In genomic region chr10:102975483-102976057, GRCh38 we compare ENCODE assay signal across 26 cellular contexts. TPM values are rescaled to one million over a fixed set of nuclear protein-coding genes. Genes with fewer than 3 reads are reported as not detected.
DNase-seq lines count a peak whose midpoint lies in the region; ATAC-seq, FAIRE-seq and TF ChIP-seq lines count a peak whose summit lies in the region.
"Had no signal": no experiment of that assay in that cellular context is flagged by ENCODE, and none has a peak within 500 bp of the region (broad histone marks: within the 10 kb centered on the region; RNA-seq: fewer than 3 reads in every experiment).

No MANE protein-coding gene starts in this region.

- no peaks in the 10 kb centered on the region for H3K27me3 ChIP-seq in neutrophil
- H3K27me3 ChIP-seq: heart right ventricle, neural progenitor cell, stomach had no signal

- no peak for TF ChIP-seq CTCF in A549 (IDR thresholded peaks at IDR 0.05)
- no peak for TF ChIP-seq CTCF in HFFc6 (IDR thresholded peaks at IDR 0.05)
- TF ChIP-seq CTCF in coronary artery (IDR thresholded peaks at IDR 0.05) = no peak
- TF ChIP-seq CTCF in neutrophil (IDR thresholded peaks at IDR 0.05) = no peak

- TF ChIP-seq RAD21 in A549 (conservative IDR thresholded peaks at IDR 0.05 in 1 of 2, IDR thresholded peaks at IDR 0.05 in 1 of 2) = no peak

- no peaks in the 10 kb centered on the region for H3K9me3 Mint-ChIP-seq in HFFc6
- H3K9me3 Mint-ChIP-seq: activated naive CD8-positive, alpha-beta T cell treated with anti-CD3 and anti-CD28 coated beads for 36 hours; brain; neural progenitor cell had no signal

- no peak for FAIRE-seq in A549 (lab: Jason Lieb, UNC)
- FAIRE-seq: A204.1, small intestine had no signal

- no peaks in the 10 kb centered on the region for H3K36me3 ChIP-seq in neutrophil
- H3K36me3 ChIP-seq: heart right ventricle, neural progenitor cell, prostate gland, stomach had no signal

- ATAC-seq in A549 = no peak
- no peak for ATAC-seq in GM21447 (IDR thresholded peaks at IDR 0.05; ENCODE audit: unreplicated experiment)
- ATAC-seq in GM21528 (IDR thresholded peaks at IDR 0.05; ENCODE audit: low FRiP score, unreplicated experiment) = no peak
- ATAC-seq: activated CD4-positive, alpha-beta T cell treated with anti-CD3 and anti-CD28 coated beads for 36 hours; heart right ventricle had no signal

- H3K4me3 Mint-ChIP-seq in HFFc6 = peak overlapping the region; percentile 65
- H3K4me3 Mint-ChIP-seq: activated CD4-positive, alpha-beta T cell treated with anti-CD3 and anti-CD28 coated beads for 36 hours; activated naive CD8-positive, alpha-beta T cell treated with anti-CD3 and anti-CD28 coated beads for 36 hours; brain; neural progenitor cell had no signal

- H3K4me2 ChIP-seq in A549 = peak overlapping the region; percentile 18; the same call in 2 of the 3 replicates
- H3K4me2 ChIP-seq: neural progenitor cell had no signal

- H3K4me1 ChIP-seq in A549 (peaks cover 13% of the 10 kb centered on the region; the same call in 2 of the 3 replicates), neutrophil (ENCODE audit: control insufficient read depth in 1 of 2, insufficient read depth in 1 of 2, low read depth in 1 of 2, low read length in 1 of 2) (peaks cover 23 to 42% of the 10 kb centered on the region in 2 experiments)
- H3K4me1 ChIP-seq: neural progenitor cell, prostate gland had no signal

- TF ChIP-seq POLR2A in A549 (IDR thresholded peaks at IDR 0.05; ENCODE audit: low read length) = no peak

- H3K27me3 Mint-ChIP-seq in HFFc6 (ENCODE audit: insufficient read depth) = peaks cover 2% of the 10 kb centered on the region; the same call in 1 of the 2 replicates
- H3K27me3 Mint-ChIP-seq: activated CD4-positive, alpha-beta T cell treated with anti-CD3 and anti-CD28 coated beads for 36 hours; activated naive CD8-positive, alpha-beta T cell treated with anti-CD3 and anti-CD28 coated beads for 36 hours; brain had no signal

- POLR2A ChIA-PET in A549 (lab: Yijun Ruan, JAX) = no interaction called here

- peak overlapping the region; percentile 32; the same call in 1 of the 2 replicates for H3K27ac Mint-ChIP-seq in HFFc6
- H3K27ac Mint-ChIP-seq: activated CD4-positive, alpha-beta T cell treated with anti-CD3 and anti-CD28 coated beads for 36 hours; activated naive CD8-positive, alpha-beta T cell treated with anti-CD3 and anti-CD28 coated beads for 36 hours; neural progenitor cell had no signal

- H3K36me3 Mint-ChIP-seq in HFFc6 (ENCODE audit: low read depth) = no peaks in the 10 kb centered on the region
- H3K36me3 Mint-ChIP-seq: activated naive CD8-positive, alpha-beta T cell treated with anti-CD3 and anti-CD28 coated beads for 36 hours; neural progenitor cell had no signal

- WGBS in A549 (ENCODE audit: missing lambda C conversion rate) = 62% methylated on average over 2 of the region's 2 CpGs

- TF ChIP-seq EP300 in A549 (IDR thresholded peaks at IDR 0.05) = no peak

- peaks cover 23% of the 10 kb centered on the region for H3K4me1 Mint-ChIP-seq in HFFc6 (ENCODE audit: low read depth)
- H3K4me1 Mint-ChIP-seq: activated CD4-positive, alpha-beta T cell treated with anti-CD3 and anti-CD28 coated beads for 36 hours; neural progenitor cell had no signal

- H3K9me3 ChIP-seq in A549 = no peaks in the 10 kb centered on the region
- no peaks in the 10 kb centered on the region for H3K9me3 ChIP-seq in neutrophil
- H3K9me3 ChIP-seq: heart right ventricle, prostate gland, stomach had no signal

- H3K4me3 ChIP-seq in A549 (no peak overlapping the region), coronary artery (peak overlapping the region; percentile 15), neutrophil (ENCODE audit: low read depth in 1 of 2, low read length in 1 of 2) (no peak overlapping the region)
- H3K4me3 ChIP-seq: heart right ventricle, neural progenitor cell, prostate gland, stomach had no signal

- CTCF ChIA-PET in A549 (lab: Yijun Ruan, JAX) = interaction anchor here (1.3 kb wide), 1 partner anchor 9 kb away, joined by 3 read pairs; no protein-coding TSS in a partner anchor

- no peak overlapping the region for H3K27ac ChIP-seq in A549
- peak overlapping the region; percentile 18 to 58 for H3K27ac ChIP-seq in coronary artery
- peak overlapping the region; percentile 16 for H3K27ac ChIP-seq in neutrophil
- H3K27ac ChIP-seq: heart right ventricle, neural progenitor cell, prostate gland, stomach had no signal

- DNase-seq in A549 (ENCODE audit: low read depth in 1 of 2, low spot score in 1 of 2) = no peak
- DNase-seq in HFFc6 = no peak
- DNase-seq in coronary artery (ENCODE audit: low spot score) = no peak
- DNase-seq in NCI-H1694 (lab: John Stamatoyannopoulos, UW) = no peak
- DNase-seq in NCI-H1105 treated with DMSO at 0.1 percent for 48 hours (lab: John Stamatoyannopoulos, UW) = no peak
- DNase-seq: activated CD4-positive, alpha-beta T cell treated with anti-CD3 and anti-CD28 coated beads for 36 hours; activated effector memory CD4-positive, alpha-beta T cell treated with Interleukin-2 at 50 U/mL for 16 hours; activated naive CD8-positive, alpha-beta T cell treated with anti-CD3 and anti-CD28 coated beads for 36 hours; activated T-cell treated with anti-CD3 and anti-CD28 coated beads for 4 hours; heart right ventricle; Karpas-422; kidney glomerular epithelial cell; NCI-H510A treated with DMSO at 0.1 percent for 48 hours; NK-92 treated with Interleukin-12 subunit alpha and Interleukin-12 subunit beta, amount 100 ng/mL, for 24 hours; SHP77; stimulated activated CD4-positive, alpha-beta T cell treated with anti-CD3 and anti-CD28 coated beads, Interleukin-1b, Interleukin-23, amount 100 ng/mL, for 48 hours; stimulated activated CD8-positive, alpha-beta memory T cell treated with anti-CD3 and anti-CD28 coated beads, Interleukin-4, amount 100 ng/mL, for 48 hours; stomach had no signal

TF ChIP-seq in A549, 52 proteins besides CTCF, POLR2A, EP300 and RAD21:
- TF ChIP-seq HOXB13 (CRISPR knock-in tag; IDR thresholded peaks at IDR 0.05; ENCODE audit: low read depth) (no peak), TP53 (CRISPR knock-in tag; IDR thresholded peaks at IDR 0.05) (no peak), MAFK (IDR thresholded peaks at IDR 0.05; ENCODE audit: partially characterized antibody) (peak; percentile 22)
TF ChIP-seq in A549: peak in this region for 1.

RNA-seq across cellular contexts. Expression of gene CNNM2, which starts 57.5 kb away (rescaled TPM):
- polyA plus RNA-seq in A549 (2011; rRNA removed) (6.4 TPM in 2 replicates), A549 (2017; fragmentation: RNase III; extraction: RNeasy Plus Mini Kit Qiagen cat#74134 plus additional on column Dnase treatment) (3.9 to 6.9 TPM (median 6.2 TPM) in 3 replicates)
- polyA plus RNA-seq in A549 (2012; cell fraction: cytosol; rRNA removed) = 5.2 and 7.0 TPM in 2 replicates
- polyA plus RNA-seq in A549 (2012; cell fraction: nucleus; rRNA removed) = 6.9 and 10.6 TPM in 2 replicates
- 6.4 and 7.4 TPM in 2 replicates for polyA minus RNA-seq in A549 (2011; rRNA and poly(A)+ RNA removed)
- total RNA-seq in HFFc6 (2021; fragmentation: NEBNext Ultra II Directional; extraction: Animal tissue kit (Norgen Biotek cat#: 25700)) = 1 to 10 TPM; 7.7 to 9.1 (median 8.1) TPM

Comparison
In these comparisons a context has a peak if more than half of its experiments do, and no peak if none do; other contexts are left out.
1. H3K27ac ChIP-seq: peak in coronary artery (2 of 2) and neutrophil (single experiment); none in A549 (0 of 2).